In genomic region chr2:241111443-241111810, GRCh38 we compare ENCODE assay signal across 12 cellular contexts. TPM values are rescaled to one million over a fixed set of nuclear protein-coding genes. Genes with fewer than 3 reads are reported as not detected.
DNase-seq lines count a peak whose midpoint lies in the region; ATAC-seq and TF ChIP-seq lines count a peak whose summit lies in the region.
"Had no signal": no experiment of that assay in that cellular context is flagged by ENCODE, and none has a peak within 500 bp of the region (broad histone marks: within the 10 kb centered on the region; RNA-seq: fewer than 3 reads in every experiment).

No MANE protein-coding gene starts in this region.

- peak; percentile 36 for ATAC-seq in HG02938 (IDR thresholded peaks at IDR 0.05; ENCODE audit: unreplicated experiment)
- peak; percentile 66 to 71 for ATAC-seq in stimulated activated naive B cell treated with anti-CD40 and anti-IgM and Interleukin-4, amounts not matched to agents 10 μg/mL and 1 μg/mL and 100 μg/mL, for 72 hours (replicated peaks)
- no peak for ATAC-seq in HG02678 (IDR thresholded peaks at IDR 0.05; ENCODE audit: unreplicated experiment)
- no peak for ATAC-seq in omental fat pad (ENCODE audit: low FRiP score)
- ATAC-seq: HCT116 had no signal

- no peak for TF ChIP-seq CTCF in omental fat pad (IDR thresholded peaks at IDR 0.05)

- H3K4me1 Mint-ChIP-seq in activated naive CD4-positive, alpha-beta T cell treated with anti-CD3 and anti-CD28 coated beads for 36 hours (ENCODE audit: low read depth) = peaks cover 45% of the 10 kb centered on the region
- peaks cover 53% of the 10 kb centered on the region for H3K4me1 Mint-ChIP-seq in activated T-helper 1 cell treated with anti-CD3 and anti-CD28 coated beads, Interleukin-12 subunit alpha, Interleukin-12 subunit beta, Interleukin-2, Interleukin-4 antibody, amounts not matched to agents 30 ng/mL and 10 ng/mL and 1 ng/mL, durations not matched to agents 14 hours and 24 hours and 36 hours (ENCODE audit: low read depth)
- peaks cover 43 to 52% of the 10 kb centered on the region in 2 donors for H3K4me1 Mint-ChIP-seq in stimulated activated naive B cell treated with anti-CD40 and anti-IgM and Interleukin-4, amounts not matched to agents 10 μg/mL and 1 μg/mL and 100 μg/mL, for 72 hours

- H3K27me3 Mint-ChIP-seq in activated naive CD4-positive, alpha-beta T cell treated with anti-CD3 and anti-CD28 coated beads for 36 hours (ENCODE audit: low read depth) = no peaks in the 10 kb centered on the region
- no peaks in the 10 kb centered on the region for H3K27me3 Mint-ChIP-seq in activated T-helper 1 cell treated with anti-CD3 and anti-CD28 coated beads, Interleukin-12 subunit alpha, Interleukin-12 subunit beta, Interleukin-2, Interleukin-4 antibody, amounts not matched to agents 30 ng/mL and 10 ng/mL and 1 ng/mL, durations not matched to agents 14 hours and 24 hours and 36 hours (ENCODE audit: insufficient read depth)
- no peaks in the 10 kb centered on the region for H3K27me3 Mint-ChIP-seq in stimulated activated naive B cell treated with anti-CD40 and anti-IgM and Interleukin-4, amounts not matched to agents 10 μg/mL and 1 μg/mL and 100 μg/mL, for 72 hours

- intact Hi-C loops in activated naive CD4-positive, alpha-beta T cell treated with anti-CD3 and anti-CD28 coated beads for 36 hours (cut with micrococcal nuclease) = no loop called here
- intact Hi-C loops in activated T-helper 1 cell treated with anti-CD3 and anti-CD28 coated beads, Interleukin-12 subunit alpha, Interleukin-12 subunit beta, Interleukin-2, Interleukin-4 antibody, amounts not matched to agents 30 ng/mL and 10 ng/mL and 1 ng/mL, durations not matched to agents 14 hours and 24 hours and 36 hours (cut with micrococcal nuclease) = no loop called here

- peak overlapping the region; percentile 92 for H3K27ac Mint-ChIP-seq in activated naive CD4-positive, alpha-beta T cell treated with anti-CD3 and anti-CD28 coated beads for 36 hours
- peak overlapping the region; percentile 69 for H3K27ac Mint-ChIP-seq in activated T-helper 1 cell treated with anti-CD3 and anti-CD28 coated beads, Interleukin-12 subunit alpha, Interleukin-12 subunit beta, Interleukin-2, Interleukin-4 antibody, amounts not matched to agents 30 ng/mL and 10 ng/mL and 1 ng/mL, durations not matched to agents 14 hours and 24 hours and 36 hours
- H3K27ac Mint-ChIP-seq in stimulated activated naive B cell treated with anti-CD40 and anti-IgM and Interleukin-4, amounts not matched to agents 10 μg/mL and 1 μg/mL and 100 μg/mL, for 72 hours = peak overlapping the region; percentile 94

- no peak for DNase-seq in activated naive CD4-positive, alpha-beta T cell treated with anti-CD3 and anti-CD28 coated beads for 36 hours
- no peak for DNase-seq in activated naive CD4-positive, alpha-beta T cell treated with anti-CD3 and anti-CD28 coated beads, Interleukin-2, amount 50 U/mL, for 16 hours
- no peak for DNase-seq in activated T-helper 1 cell treated with anti-CD3 and anti-CD28 coated beads, Interleukin-12 subunit alpha, Interleukin-12 subunit beta, Interleukin-2, Interleukin-4 antibody, amounts not matched to agents 30 ng/mL and 10 ng/mL and 1 ng/mL, durations not matched to agents 14 hours and 24 hours and 36 hours (ENCODE audit: low spot score)
- peak; percentile 45 for DNase-seq in stimulated activated naive B cell treated with anti-CD40 and anti-IgM and Interleukin-4, amounts not matched to agents 10 μg/mL and 1 μg/mL and 100 μg/mL, for 72 hours
- DNase-seq in stimulated activated CD4-positive, alpha-beta T cell treated with anti-CD3 and anti-CD28 coated beads, Interleukin-1b, Interleukin-23, amount 100 ng/mL, for 48 hours = no peak
- DNase-seq in omental fat pad (ENCODE audit: low spot score) = no peak
- DNase-seq: heart left ventricle, mesendoderm, NCI-H2081 had no signal

- no peaks in the 10 kb centered on the region for H3K9me3 Mint-ChIP-seq in activated naive CD4-positive, alpha-beta T cell treated with anti-CD3 and anti-CD28 coated beads for 36 hours
- no peaks in the 10 kb centered on the region for H3K9me3 Mint-ChIP-seq in activated T-helper 1 cell treated with anti-CD3 and anti-CD28 coated beads, Interleukin-12 subunit alpha, Interleukin-12 subunit beta, Interleukin-2, Interleukin-4 antibody, amounts not matched to agents 30 ng/mL and 10 ng/mL and 1 ng/mL, durations not matched to agents 14 hours and 24 hours and 36 hours
- H3K9me3 Mint-ChIP-seq in stimulated activated naive B cell treated with anti-CD40 and anti-IgM and Interleukin-4, amounts not matched to agents 10 μg/mL and 1 μg/mL and 100 μg/mL, for 72 hours = peaks cover 0 to 3% of the 10 kb centered on the region in 2 donors

- H3K4me3 Mint-ChIP-seq in activated naive CD4-positive, alpha-beta T cell treated with anti-CD3 and anti-CD28 coated beads for 36 hours = peak overlapping the region; percentile 70
- H3K4me3 Mint-ChIP-seq in activated T-helper 1 cell treated with anti-CD3 and anti-CD28 coated beads, Interleukin-12 subunit alpha, Interleukin-12 subunit beta, Interleukin-2, Interleukin-4 antibody, amounts not matched to agents 30 ng/mL and 10 ng/mL and 1 ng/mL, durations not matched to agents 14 hours and 24 hours and 36 hours = peak overlapping the region; percentile 78
- H3K4me3 Mint-ChIP-seq in stimulated activated naive B cell treated with anti-CD40 and anti-IgM and Interleukin-4, amounts not matched to agents 10 μg/mL and 1 μg/mL and 100 μg/mL, for 72 hours = peak overlapping the region; percentile 34 to 76

- CTCF ChIA-PET in activated naive CD4-positive, alpha-beta T cell treated with anti-CD3 and anti-CD28 coated beads for 36 hours (lab: Charles Lee) = no interaction called here

- peaks cover 57% of the 10 kb centered on the region for H3K36me3 Mint-ChIP-seq in activated naive CD4-positive, alpha-beta T cell treated with anti-CD3 and anti-CD28 coated beads for 36 hours (ENCODE audit: low read depth)
- H3K36me3 Mint-ChIP-seq in activated T-helper 1 cell treated with anti-CD3 and anti-CD28 coated beads, Interleukin-12 subunit alpha, Interleukin-12 subunit beta, Interleukin-2, Interleukin-4 antibody, amounts not matched to agents 30 ng/mL and 10 ng/mL and 1 ng/mL, durations not matched to agents 14 hours and 24 hours and 36 hours (ENCODE audit: low read depth) = peaks cover 55% of the 10 kb centered on the region
- peaks cover 45 to 77% of the 10 kb centered on the region in 2 donors for H3K36me3 Mint-ChIP-seq in stimulated activated naive B cell treated with anti-CD40 and anti-IgM and Interleukin-4, amounts not matched to agents 10 μg/mL and 1 μg/mL and 100 μg/mL, for 72 hours

RNA-seq across cellular contexts. Expression of gene MTERF4, which starts 9.3 kb away (rescaled TPM):
- 10 to 100 TPM; 35.0 to 38.6 TPM for total RNA-seq in activated naive CD4-positive, alpha-beta T cell treated with anti-CD3 and anti-CD28 coated beads for 36 hours
- 40.5 and 43.3 TPM in 2 replicates for total RNA-seq in activated T-helper 1 cell treated with anti-CD3 and anti-CD28 coated beads, Interleukin-12 subunit alpha, Interleukin-12 subunit beta, Interleukin-2, Interleukin-4 antibody, amounts not matched to agents 30 ng/mL and 10 ng/mL and 1 ng/mL, durations not matched to agents 14 hours and 24 hours and 36 hours
- total RNA-seq in omental fat pad = 10 to 100 TPM; 26.9 to 39.1 (median 34.5) TPM

RNA-seq across cellular contexts. Expression of gene PASK, which starts 37.8 kb away (rescaled TPM):
- total RNA-seq in activated naive CD4-positive, alpha-beta T cell treated with anti-CD3 and anti-CD28 coated beads for 36 hours = 10 to 100 TPM; 71.5 to 72.0 TPM
- 101 and 104 TPM in 2 replicates for total RNA-seq in activated T-helper 1 cell treated with anti-CD3 and anti-CD28 coated beads, Interleukin-12 subunit alpha, Interleukin-12 subunit beta, Interleukin-2, Interleukin-4 antibody, amounts not matched to agents 30 ng/mL and 10 ng/mL and 1 ng/mL, durations not matched to agents 14 hours and 24 hours and 36 hours
- total RNA-seq in omental fat pad = 1 to 10 TPM; 2.1 to 7.3 (median 6.1) TPM

RNA-seq across cellular contexts. Expression of gene PPP1R7, which starts 38.8 kb away (rescaled TPM):
- 10 to 100 TPM; 91.2 to 93.8 TPM for total RNA-seq in activated naive CD4-positive, alpha-beta T cell treated with anti-CD3 and anti-CD28 coated beads for 36 hours
- 115 and 118 TPM in 2 replicates for total RNA-seq in activated T-helper 1 cell treated with anti-CD3 and anti-CD28 coated beads, Interleukin-12 subunit alpha, Interleukin-12 subunit beta, Interleukin-2, Interleukin-4 antibody, amounts not matched to agents 30 ng/mL and 10 ng/mL and 1 ng/mL, durations not matched to agents 14 hours and 24 hours and 36 hours
- total RNA-seq in omental fat pad = 10 to 100 TPM; 33.4 to 41.8 (median 35.4) TPM

Comparison
In these comparisons a context has a peak if more than half of its experiments do, and no peak if none do; other contexts are left out.
1. ATAC-seq: peak in HG02938 (single experiment) and stimulated activated naive B cell treated with anti-CD40 and anti-IgM and Interleukin-4, amounts not matched to agents 10 μg/mL and 1 μg/mL and 100 μg/mL, for 72 hours (2 of 2); none in HG02678 (single experiment) and omental fat pad (single experiment).
2. RNA of gene PASK, which starts 37.8 kb away (total RNA-seq): 101 to 104 TPM in activated T-helper 1 cell treated with anti-CD3 and anti-CD28 coated beads, Interleukin-12 subunit alpha, Interleukin-12 subunit beta, Interleukin-2, Interleukin-4 antibody, amounts not matched to agents 30 ng/mL and 10 ng/mL and 1 ng/mL, durations not matched to agents 14 hours and 24 hours and 36 hours and 71.5 to 72.0 TPM in activated naive CD4-positive, alpha-beta T cell treated with anti-CD3 and anti-CD28 coated beads for 36 hours; 2.1 to 7.3 TPM in omental fat pad; every median in the first group is over 4 times any median in the second.
3. Peak in every context shown above with its lines, with median percentiles within 50 percentile points of each other: H3K27ac Mint-ChIP-seq and H3K4me3 Mint-ChIP-seq.